Comparison of ENCODE assay signal across 7 cellular contexts in genomic region chr2:98608962-98609604, GRCh38. TPM values are rescaled to one million over a fixed set of nuclear protein-coding genes. Genes with fewer than 3 reads are reported as not detected.
DNase-seq lines count a peak whose midpoint lies in the region; ATAC-seq and TF ChIP-seq lines count a peak whose summit lies in the region.

No MANE protein-coding gene starts in this region.

- no peaks in the 10 kb centered on the region for H3K27me3 Mint-ChIP-seq in activated CD8-positive, alpha-beta T cell treated with anti-CD3 and anti-CD28 coated beads, Interleukin-2, amount 10 ng/mL, durations not matched to agents 7 days and 5 days (ENCODE audit: low read depth)

- no peaks in the 10 kb centered on the region for H3K9me3 ChIP-seq in ovary

- no peaks in the 10 kb centered on the region for H3K9me3 Mint-ChIP-seq in activated CD8-positive, alpha-beta T cell treated with anti-CD3 and anti-CD28 coated beads, Interleukin-2, amount 10 ng/mL, durations not matched to agents 7 days and 5 days (ENCODE audit: insufficient read depth)

- peak; percentile 32 for DNase-seq in GM12865 (ENCODE audit: low read depth)
- no peak for DNase-seq in activated CD8-positive, alpha-beta T cell treated with anti-CD3 and anti-CD28 coated beads, Interleukin-2, amount 10 ng/mL, durations not matched to agents 7 days and 5 days
- peak; percentile 35 for DNase-seq in glomerular visceral epithelial cell (ENCODE audit: extremely low spot score)
- peak in 4 of 5 donors; percentile 16 to 54 (median 47) for DNase-seq in ovary
- DNase-seq in H4 (ENCODE audit: low spot score), result no peak
- DNase-seq in activated CD4-positive, alpha-beta T cell treated with anti-CD3 and anti-CD28 coated beads for 48 hours, result no peak

- H3K27ac ChIP-seq in ovary, result peak overlapping the region; percentile 82 to 93

- peaks cover 18% of the 10 kb centered on the region for H3K4me1 ChIP-seq in ovary (ENCODE audit: insufficient read depth)

- POLR2A ChIA-PET in activated CD8-positive, alpha-beta T cell treated with anti-CD3 and anti-CD28 coated beads, Interleukin-2, amount 10 ng/mL, durations not matched to agents 7 days and 5 days (lab: Charles Lee), result interaction anchor here (0.5 to 1.4 kb wide), 10 partner anchors 9 to 571 kb away, joined by 3 to 7 read pairs (median 3); no protein-coding TSS in a partner anchor

- peak; percentile 17 for ATAC-seq in HG03439 (IDR thresholded peaks at IDR 0.05; ENCODE audit: unreplicated experiment)
- ATAC-seq in activated CD8-positive, alpha-beta T cell treated with anti-CD3 and anti-CD28 coated beads, Interleukin-2, amount 10 ng/mL, durations not matched to agents 7 days and 5 days, result peak; percentile 8

- H3K4me3 ChIP-seq in GM12865 (ENCODE audit: low read depth, low read length), result peak overlapping the region; percentile 98
- peak overlapping the region; percentile 95 for H3K4me3 ChIP-seq in ovary

- TF ChIP-seq EP300 in ovary (IDR thresholded peaks at IDR 0.05), result no peak

- H3K36me3 ChIP-seq in ovary, result no peaks in the 10 kb centered on the region

- H3K27me3 ChIP-seq in ovary, result no peaks in the 10 kb centered on the region

- TF ChIP-seq CTCF in GM12865 (IDR thresholded peaks at IDR 0.05; ENCODE audit: insufficient read depth, low read depth, low read length, missing control alignments) (no peak), ovary (IDR thresholded peaks at IDR 0.05) (no peak)

- peaks cover 61% of the 10 kb centered on the region for H3K4me1 Mint-ChIP-seq in activated CD8-positive, alpha-beta T cell treated with anti-CD3 and anti-CD28 coated beads, Interleukin-2, amount 10 ng/mL, durations not matched to agents 7 days and 5 days (ENCODE audit: low read depth)

- peak overlapping the region; percentile 95 for H3K27ac Mint-ChIP-seq in activated CD8-positive, alpha-beta T cell treated with anti-CD3 and anti-CD28 coated beads, Interleukin-2, amount 10 ng/mL, durations not matched to agents 7 days and 5 days

- intact Hi-C loops in ovary (cut with DNase I), result loop anchor here in 1 of 4 donors (10.0 kb wide), 1 partner anchor 154 kb away; no protein-coding TSS in a partner anchor

- H3K4me3 Mint-ChIP-seq in activated CD8-positive, alpha-beta T cell treated with anti-CD3 and anti-CD28 coated beads, Interleukin-2, amount 10 ng/mL, durations not matched to agents 7 days and 5 days, result peak overlapping the region; percentile 91

- no peak for TF ChIP-seq POLR2A in ovary (IDR thresholded peaks at IDR 0.05)

- CTCF ChIA-PET in activated CD8-positive, alpha-beta T cell treated with anti-CD3 and anti-CD28 coated beads, Interleukin-2, amount 10 ng/mL, durations not matched to agents 7 days and 5 days (lab: Charles Lee), result interaction anchor here (0.6 to 1.2 kb wide), 7 partner anchors 25 to 295 kb away, joined by 3 to 6 read pairs (median 3); no protein-coding TSS in a partner anchor

- 1% methylated on average over 29 of the region's 29 CpGs for WGBS in ovary, 3 donors

- H3K36me3 Mint-ChIP-seq in activated CD8-positive, alpha-beta T cell treated with anti-CD3 and anti-CD28 coated beads, Interleukin-2, amount 10 ng/mL, durations not matched to agents 7 days and 5 days (ENCODE audit: low read depth), result peaks cover 31% of the 10 kb centered on the region

RNA-seq across cellular contexts. Expression of gene UNC50, which starts 0.7 kb away (rescaled TPM):
- total RNA-seq in activated CD8-positive, alpha-beta T cell treated with anti-CD3 and anti-CD28 coated beads, Interleukin-2, amount 10 ng/mL, durations not matched to agents 7 days and 5 days, result 10 to 100 TPM; 25.5 to 26.1 TPM
- total RNA-seq in ovary, result 10 to 100 TPM; 32.2 to 50.0 (median 42.4) TPM
- polyA plus RNA-seq in ovary, result 10 to 100 TPM; 41.8 to 58.8 TPM
- 68.5 and 78.7 TPM in 2 replicates for total RNA-seq in H4 (2014; rRNA removed; shearing (Covaris generic))

RNA-seq across cellular contexts. Expression of gene COA5, which starts 0.8 kb away (rescaled TPM):
- total RNA-seq in activated CD8-positive, alpha-beta T cell treated with anti-CD3 and anti-CD28 coated beads, Interleukin-2, amount 10 ng/mL, durations not matched to agents 7 days and 5 days, result 10 to 100 TPM; 18.8 to 21.8 TPM
- total RNA-seq in ovary, result 10 to 100 TPM; 27.2 to 35.4 (median 31.2) TPM
- 10 to 100 TPM; 33.6 to 42.5 TPM for polyA plus RNA-seq in ovary
- total RNA-seq in H4 (2014; rRNA removed; shearing (Covaris generic)), result 28.0 and 29.8 TPM in 2 replicates

Comparison
In these comparisons a context has a peak if more than half of its experiments do, and no peak if none do; other contexts are left out.
1. DNase-seq: peak in GM12865 (single experiment), glomerular visceral epithelial cell (single experiment) and ovary (4 of 5); none in activated CD8-positive, alpha-beta T cell treated with anti-CD3 and anti-CD28 coated beads, Interleukin-2, amount 10 ng/mL, durations not matched to agents 7 days and 5 days (single experiment), H4 (single experiment) and activated CD4-positive, alpha-beta T cell treated with anti-CD3 and anti-CD28 coated beads for 48 hours (single experiment).